ENCODE assay signal across 9 cellular contexts in the genomic region with DNA sequence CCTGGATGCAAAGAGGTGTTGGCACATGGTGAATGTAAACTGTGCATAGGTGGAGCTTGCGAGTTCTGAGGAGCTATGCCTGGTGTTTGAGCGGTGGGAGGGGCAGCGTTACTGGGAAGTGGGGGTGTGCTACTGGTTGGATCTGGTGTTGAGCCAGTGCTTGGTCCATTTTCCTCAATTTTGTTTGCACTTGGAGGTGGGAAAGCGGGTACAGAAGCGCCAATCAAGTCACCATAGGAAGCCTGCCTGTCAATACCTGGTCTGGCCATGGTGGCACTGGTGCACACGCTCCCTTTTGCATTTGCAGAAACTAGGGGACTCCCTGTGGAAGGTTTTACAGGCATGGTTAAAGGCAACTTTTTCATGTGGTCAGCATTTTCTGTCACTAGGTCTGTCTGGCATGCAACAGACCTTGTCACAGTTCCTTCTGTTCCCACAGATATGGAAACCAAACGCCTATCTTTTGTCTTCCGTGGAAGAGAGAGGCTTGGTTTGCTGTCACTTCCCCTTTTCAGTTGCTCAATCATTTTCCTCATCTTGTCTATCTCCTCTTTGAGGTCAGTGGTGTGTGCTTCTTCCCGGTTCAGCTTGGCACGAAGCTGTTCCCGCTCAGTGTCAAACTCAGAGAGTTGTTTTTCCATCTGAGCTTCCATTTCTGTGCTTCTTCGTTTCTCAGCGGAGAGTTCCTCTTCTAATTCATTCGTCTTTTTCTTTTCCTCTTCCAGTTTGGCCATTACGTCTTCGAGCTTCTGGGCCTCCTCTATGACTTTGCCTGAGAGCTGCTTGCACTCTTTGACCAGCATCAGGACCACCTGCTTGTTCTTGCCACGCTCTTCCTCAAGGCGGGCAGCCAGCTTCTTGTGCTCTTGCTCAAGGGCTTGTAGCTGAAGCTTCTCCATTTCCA.
DNase-seq lines count a peak whose midpoint lies in the region; ATAC-seq and TF ChIP-seq lines count a peak whose summit lies in the region.
"Had no signal": no experiment of that assay in that cellular context is flagged by ENCODE, and none has a peak within 500 bp of the region (broad histone marks: within the 10 kb centered on the region; RNA-seq: fewer than 3 reads in every experiment).

No MANE protein-coding gene starts in this region.

- TF ChIP-seq POLR2A in gastroesophageal sphincter (IDR thresholded peaks at IDR 0.05): no peak

- H3K27me3 ChIP-seq in gastroesophageal sphincter: no peaks in the 10 kb centered on the region
- H3K27me3 ChIP-seq: body of pancreas had no signal

- TF ChIP-seq CTCF in gastroesophageal sphincter (IDR thresholded peaks at IDR 0.05): no peak

- WGBS in gastroesophageal sphincter (ENCODE audit: low coverage in 1 of 2), 2 donors: 83 to 85% methylated on average over 11 to 14 of the region's 18 CpGs

- H3K36me3 ChIP-seq in gastroesophageal sphincter: peaks cover 0 to 18% of the 10 kb centered on the region in 2 donors

- no peak for TF ChIP-seq EP300 in gastroesophageal sphincter (IDR thresholded peaks at IDR 0.05)

- no peaks in the 10 kb centered on the region for H3K9me3 ChIP-seq in gastroesophageal sphincter
- H3K9me3 ChIP-seq: body of pancreas had no signal

- H3K4me3 ChIP-seq in gastroesophageal sphincter: no peak overlapping the region
- H3K4me3 ChIP-seq: body of pancreas had no signal

- DNase-seq in GDM1 (lab: John Stamatoyannopoulos, UW) (peak; percentile 94), LoVo (ENCODE audit: low spot score) (no peak), activated T-cell treated with anti-CD3 and anti-CD28 coated beads for 4 hours (no peak)
- no peak for DNase-seq in NK-92 treated with Interleukin-12 subunit alpha and Interleukin-12 subunit beta, amount 100 ng/mL, for 24 hours (lab: John Stamatoyannopoulos, UW)
- no peak for DNase-seq in activated CD4-positive, alpha-beta T cell treated with anti-CD3 and anti-CD28 coated beads for 4 hours

- ATAC-seq in GM21360 (IDR thresholded peaks at IDR 0.05; ENCODE audit: unreplicated experiment) (peak; percentile 77), HG03457 (IDR thresholded peaks at IDR 0.05; ENCODE audit: unreplicated experiment) (peak; percentile 81), gastroesophageal sphincter (peak; percentile 62)
- ATAC-seq: body of pancreas had no signal

- no peaks in the 10 kb centered on the region for H3K4me1 ChIP-seq in gastroesophageal sphincter
- H3K4me1 ChIP-seq: body of pancreas had no signal

- H3K27ac ChIP-seq in gastroesophageal sphincter: peak overlapping the region in 2 of 4 donors; percentile 3 to 6
